Comparison of ENCODE assay signal across 1 cellular context in genomic region chr14:61467281-61467680, GRCh38.
TF ChIP-seq lines count a peak whose summit lies in the region.

No MANE protein-coding gene starts in this region.

TF ChIP-seq in H1, 55 proteins besides CTCF, POLR2A, EP300 and RAD21 (continued from another document):
- TF ChIP-seq ATF2 (IDR thresholded peaks at IDR 0.05; ENCODE audit: low read length) (no peak), USF2 (IDR thresholded peaks at IDR 0.05; ENCODE audit: low read length) (no peak), SP2 (IDR thresholded peaks at IDR 0.05; ENCODE audit: low read length) (no peak), CHD1 (IDR thresholded peaks at IDR 0.05; ENCODE audit: low read depth, low read length) (no peak), KDM5A (IDR thresholded peaks at IDR 0.05; ENCODE audit: low read length) (no peak), CBX8 (IDR thresholded peaks at IDR 0.05; ENCODE audit: borderline replicate concordance, low read depth, low read length) (no peak), E2F6 (IDR thresholded peaks at IDR 0.05) (no peak), MAX (IDR thresholded peaks at IDR 0.05) (no peak), BACH1 (IDR thresholded peaks at IDR 0.05; ENCODE audit: low read length) (no peak), EGR1 (IDR thresholded peaks at IDR 0.05; ENCODE audit: borderline replicate concordance, low read depth, low read length) (no peak), PHF8 (conservative IDR thresholded peaks at IDR 0.05; ENCODE audit: low read depth, low read length) (no peak), POLR2AphosphoS5 (IDR thresholded peaks at IDR 0.05; ENCODE audit: low read depth, low read length) (no peak), RBBP5 (IDR thresholded peaks at IDR 0.05; ENCODE audit: borderline replicate concordance, low read depth, low read length) (no peak)
